8 cellular contexts compared by ENCODE assay signal in genomic region chr18:42114310-42114943, GRCh38.
A peak's percentile ranks its signal among the peaks of the same experiment; 100 is the strongest.
DNase-seq lines count a peak whose midpoint lies in the region; ATAC-seq and TF ChIP-seq lines count a peak whose summit lies in the region.

No MANE protein-coding gene starts in this region.

- ATAC-seq in HG02623 (IDR thresholded peaks at IDR 0.05; ENCODE audit: unreplicated experiment): peak; percentile 79

- peaks cover 3% of the 10 kb centered on the region for H3K27me3 Mint-ChIP-seq in activated naive CD8-positive, alpha-beta T cell treated with anti-CD3 and anti-CD28 coated beads for 36 hours

- WGBS in prostate gland: 18% methylated on average over 7 of the region's 7 CpGs

- TF ChIP-seq POLR2A in NB4 (IDR thresholded peaks at IDR 0.05; ENCODE audit: extremely low read depth, insufficient read length) (no peak), prostate gland (IDR thresholded peaks at IDR 0.05) (no peak)

- intact Hi-C loops in prostate gland (cut with DNase I): loop anchor here (5.0 to 10.0 kb wide), 2 partner anchors 160 to 1158 kb away; no protein-coding TSS in a partner anchor

- no peaks in the 10 kb centered on the region for H3K36me3 Mint-ChIP-seq in activated naive CD8-positive, alpha-beta T cell treated with anti-CD3 and anti-CD28 coated beads for 36 hours

- H3K27me3 ChIP-seq in cardiac muscle cell (no peaks in the 10 kb centered on the region), prostate gland (replicated peaks; ENCODE audit: insufficient read depth) (no peaks in the 10 kb centered on the region)

- H3K4me1 Mint-ChIP-seq in activated naive CD8-positive, alpha-beta T cell treated with anti-CD3 and anti-CD28 coated beads for 36 hours: peaks cover 13% of the 10 kb centered on the region

- H3K36me3 ChIP-seq in cardiac muscle cell (no peaks in the 10 kb centered on the region), prostate gland (no peaks in the 10 kb centered on the region)

- peak overlapping the region; percentile 73 for H3K27ac Mint-ChIP-seq in activated naive CD8-positive, alpha-beta T cell treated with anti-CD3 and anti-CD28 coated beads for 36 hours

- DNase-seq in SIG-M5 treated with dmso at 0.1 percent for 504 hours (lab: John Stamatoyannopoulos, UW; ENCODE audit: unreplicated experiment): peak; percentile 83
- no peak for DNase-seq in SIG-M5 (lab: John Stamatoyannopoulos, UW)
- peak; percentile 79 for DNase-seq in NB4 (ENCODE audit: low read depth)
- DNase-seq in SK-MEL-5 (ENCODE audit: low read depth, low spot score): peak; percentile 86
- peak; percentile 45 for DNase-seq in activated naive CD8-positive, alpha-beta T cell treated with anti-CD3 and anti-CD28 coated beads for 36 hours
- peak; percentile 87 to 90 for DNase-seq in cardiac muscle cell (ENCODE audit: low read depth in 1 of 2, low spot score in 1 of 2)
- peak; percentile 56 for DNase-seq in prostate gland (ENCODE audit: low spot score)

- H3K4me1 ChIP-seq in cardiac muscle cell (ENCODE audit: low read depth) (no peaks in the 10 kb centered on the region), prostate gland (replicated peaks) (no peaks in the 10 kb centered on the region)

- TF ChIP-seq CTCF in NB4 (IDR thresholded peaks at IDR 0.05; ENCODE audit: low read depth, low read length) (peak; percentile 52), cardiac muscle cell (IDR thresholded peaks at IDR 0.05; ENCODE audit: low read depth, low read length) (peak; percentile 73), prostate gland (IDR thresholded peaks at IDR 0.05) (peak; percentile 64 to 84 (median 75))

- H3K4me3 Mint-ChIP-seq in activated naive CD8-positive, alpha-beta T cell treated with anti-CD3 and anti-CD28 coated beads for 36 hours: no peak overlapping the region

- H3K4me3 ChIP-seq in NB4 (ENCODE audit: low read depth, low read length): no peak overlapping the region
- no peak overlapping the region for H3K4me3 ChIP-seq in cardiac muscle cell
- no peak overlapping the region for H3K4me3 ChIP-seq in prostate gland

- H3K9me3 ChIP-seq in cardiac muscle cell (ENCODE audit: low read depth) (no peaks in the 10 kb centered on the region), prostate gland (no peaks in the 10 kb centered on the region)

- in situ Hi-C loops in SK-MEL-5 (cut with HindIII; ENCODE audit: low pct_unique_long_range_greater_than_20kb, low sequenced_read_pairs): no loop called here

- H3K27ac ChIP-seq in cardiac muscle cell (no peak overlapping the region), prostate gland (no peak overlapping the region)

- H3K9me3 Mint-ChIP-seq in activated naive CD8-positive, alpha-beta T cell treated with anti-CD3 and anti-CD28 coated beads for 36 hours: no peaks in the 10 kb centered on the region
